Comparison of ENCODE assay signal across 12 cellular contexts in genomic region chr1:78388275-78388674, GRCh38.
DNase-seq lines count a peak whose midpoint lies in the region; ATAC-seq, FAIRE-seq and TF ChIP-seq lines count a peak whose summit lies in the region.
"Had no signal": no experiment of that assay in that cellular context is flagged by ENCODE, and none has a peak within 500 bp of the region (broad histone marks: within the 10 kb centered on the region; RNA-seq: fewer than 3 reads in every experiment).

No MANE protein-coding gene starts in this region.

- CTCF ChIA-PET in A549 (lab: Yijun Ruan, JAX): no interaction called here

- no peak overlapping the region for H3K4me3 ChIP-seq in A549
- no peak overlapping the region for H3K4me3 ChIP-seq in GM23248
- no peak overlapping the region for H3K4me3 ChIP-seq in choroid plexus epithelial cell (ENCODE audit: low read depth, low read length)
- H3K4me3 ChIP-seq: GM23338 had no signal

- no peak for TF ChIP-seq EP300 in A549 (IDR thresholded peaks at IDR 0.05)

- H3K36me3 Mint-ChIP-seq in activated T-helper 2 cell treated with anti-CD3 and anti-CD28 coated beads, Interferon-gamma antibody, Interleukin-2, Interleukin-4, amounts not matched to agents 10 μg/mL and 5 μg/mL and 100 μg/mL, durations not matched to agents 14 hours and 24 hours and 36 hours (ENCODE audit: low read depth): no peaks in the 10 kb centered on the region
- H3K36me3 Mint-ChIP-seq: CD8-positive, alpha-beta memory T cell had no signal

- no peak overlapping the region for H2AFZ ChIP-seq in GM23248

- no peak overlapping the region for H3K9ac ChIP-seq in GM23248

- TF ChIP-seq POLR2A in A549 (IDR thresholded peaks at IDR 0.05; ENCODE audit: low read length): no peak

- POLR2A ChIA-PET in A549 (lab: Yijun Ruan, JAX): no interaction called here

- 0 out of 2 replicates have a peak, but pooled peaks cover 6% of the 10 kb centered on the region for H3K27me3 ChIP-seq in GM23248 (replicated peaks; ENCODE audit: insufficient read depth)

- DNase-seq in A549 (ENCODE audit: low read depth in 1 of 2, low spot score in 1 of 2) (no peak), GM23248 (peak; percentile 3), choroid plexus epithelial cell (ENCODE audit: low read depth) (peak; percentile 15), omental fat pad (ENCODE audit: low spot score) (no peak), COLO829 (ENCODE audit: low spot score) (no peak), hippocampal formation (lab: John Stamatoyannopoulos, UW) (no peak)
- DNase-seq in activated T-helper 2 cell treated with anti-CD3 and anti-CD28 coated beads, Interferon-gamma antibody, Interleukin-2, Interleukin-4, amounts not matched to agents 10 μg/mL and 5 μg/mL and 100 μg/mL, durations not matched to agents 14 hours and 24 hours and 36 hours (ENCODE audit: low spot score): no peak
- DNase-seq: CD8-positive, alpha-beta memory T cell; H7 had no signal

- no peaks in the 10 kb centered on the region for H4K20me1 ChIP-seq in GM23248 (ENCODE audit: insufficient read depth)

- H3K4me2 ChIP-seq in A549: no peak overlapping the region
- H3K4me2 ChIP-seq in GM23248 (ENCODE audit: unreplicated experiment): no peak overlapping the region
- H3K4me2 ChIP-seq: GM23338 had no signal

- H3K9me3 ChIP-seq in A549 (no peaks in the 10 kb centered on the region), GM23248 (ENCODE audit: low read depth) (no peaks in the 10 kb centered on the region)

- ATAC-seq in A549: no peak
- peak; percentile 72 for ATAC-seq in omental fat pad (ENCODE audit: low FRiP score)
- no peak for ATAC-seq in GM18868 (IDR thresholded peaks at IDR 0.05; ENCODE audit: unreplicated experiment)
- ATAC-seq: GM23338 had no signal

- in situ Hi-C loops in GM23248 (cut with MboI): no loop called here

- no peaks in the 10 kb centered on the region for H3K9me2 ChIP-seq in GM23248 (ENCODE audit: insufficient read depth)

- no peak for FAIRE-seq in A549 (lab: Jason Lieb, UNC)

- H3K27me3 Mint-ChIP-seq in activated T-helper 2 cell treated with anti-CD3 and anti-CD28 coated beads, Interferon-gamma antibody, Interleukin-2, Interleukin-4, amounts not matched to agents 10 μg/mL and 5 μg/mL and 100 μg/mL, durations not matched to agents 14 hours and 24 hours and 36 hours (ENCODE audit: low read depth): no peaks in the 10 kb centered on the region
- H3K27me3 Mint-ChIP-seq: CD8-positive, alpha-beta memory T cell; IgD-negative memory B cell had no signal

- H3F3A ChIP-seq in GM23248 (ENCODE audit: insufficient read depth): 0 out of 2 replicates have a peak, but pooled peaks cover 7% of the 10 kb centered on the region

- H3K36me3 ChIP-seq in GM23248 (ENCODE audit: low read depth): no peaks in the 10 kb centered on the region

- no peaks in the 10 kb centered on the region for H3K4me1 Mint-ChIP-seq in activated T-helper 2 cell treated with anti-CD3 and anti-CD28 coated beads, Interferon-gamma antibody, Interleukin-2, Interleukin-4, amounts not matched to agents 10 μg/mL and 5 μg/mL and 100 μg/mL, durations not matched to agents 14 hours and 24 hours and 36 hours (ENCODE audit: low read depth)
- H3K4me1 Mint-ChIP-seq: CD8-positive, alpha-beta memory T cell; IgD-negative memory B cell had no signal

- TF ChIP-seq RAD21 in A549 (conservative IDR thresholded peaks at IDR 0.05 in 1 of 2, IDR thresholded peaks at IDR 0.05 in 1 of 2): no peak

- no peaks in the 10 kb centered on the region for H3K4me1 ChIP-seq in A549
- H3K4me1 ChIP-seq in GM23248 (ENCODE audit: insufficient read depth): no peaks in the 10 kb centered on the region

- no peaks in the 10 kb centered on the region for H3K9me3 Mint-ChIP-seq in activated T-helper 2 cell treated with anti-CD3 and anti-CD28 coated beads, Interferon-gamma antibody, Interleukin-2, Interleukin-4, amounts not matched to agents 10 μg/mL and 5 μg/mL and 100 μg/mL, durations not matched to agents 14 hours and 24 hours and 36 hours
- H3K9me3 Mint-ChIP-seq: GM23338 had no signal

- H3K27ac Mint-ChIP-seq in activated T-helper 2 cell treated with anti-CD3 and anti-CD28 coated beads, Interferon-gamma antibody, Interleukin-2, Interleukin-4, amounts not matched to agents 10 μg/mL and 5 μg/mL and 100 μg/mL, durations not matched to agents 14 hours and 24 hours and 36 hours: no peak overlapping the region
- H3K27ac Mint-ChIP-seq: CD8-positive, alpha-beta memory T cell; GM23338; IgD-negative memory B cell had no signal

- H3K79me2 ChIP-seq in GM23248 (ENCODE audit: insufficient read depth): no peaks in the 10 kb centered on the region

- intact Hi-C loops in activated T-helper 2 cell treated with anti-CD3 and anti-CD28 coated beads, Interferon-gamma antibody, Interleukin-2, Interleukin-4, amounts not matched to agents 10 μg/mL and 5 μg/mL and 100 μg/mL, durations not matched to agents 14 hours and 24 hours and 36 hours (cut with micrococcal nuclease): no loop called here

- TF ChIP-seq CTCF in A549 (IDR thresholded peaks at IDR 0.05) (no peak), choroid plexus epithelial cell (conservative IDR thresholded peaks at IDR 0.05; ENCODE audit: low read depth, low read length) (no peak), omental fat pad (IDR thresholded peaks at IDR 0.05) (no peak)

- H3K27ac ChIP-seq in A549 (no peak overlapping the region), GM23248 (no peak overlapping the region)

- H3K4me3 Mint-ChIP-seq in activated T-helper 2 cell treated with anti-CD3 and anti-CD28 coated beads, Interferon-gamma antibody, Interleukin-2, Interleukin-4, amounts not matched to agents 10 μg/mL and 5 μg/mL and 100 μg/mL, durations not matched to agents 14 hours and 24 hours and 36 hours (ENCODE audit: low read depth): no peak overlapping the region
- H3K4me3 Mint-ChIP-seq: CD8-positive, alpha-beta memory T cell; GM23338; IgD-negative memory B cell had no signal

TF ChIP-seq in A549, 52 proteins besides CTCF, POLR2A, EP300 and RAD21:
- TF ChIP-seq ELK1 (IDR thresholded peaks at IDR 0.05; ENCODE audit: low read depth, low read length) (no peak), FOSL2 (IDR thresholded peaks at IDR 0.05) (no peak), FOSL2 (CRISPR knock-in tag; IDR thresholded peaks at IDR 0.05) (peak; percentile 23; the same call in 1 of the 2 replicates), KDM5A (IDR thresholded peaks at IDR 0.05) (no peak), NPAS2 (CRISPR knock-in tag; IDR thresholded peaks at IDR 0.05; ENCODE audit: borderline replicate concordance) (no peak)
TF ChIP-seq in A549: peak in this region for 1.

Comparison
In these comparisons a context has a peak if more than half of its experiments do, and no peak if none do; other contexts are left out.
1. DNase-seq: peak in GM23248 (single experiment) and choroid plexus epithelial cell (single experiment); none in A549 (0 of 2), omental fat pad (single experiment), activated T-helper 2 cell treated with anti-CD3 and anti-CD28 coated beads, Interferon-gamma antibody, Interleukin-2, Interleukin-4, amounts not matched to agents 10 μg/mL and 5 μg/mL and 100 μg/mL, durations not matched to agents 14 hours and 24 hours and 36 hours (single experiment), COLO829 (single experiment) and hippocampal formation (0 of 2).